Comparison of ENCODE assay signal across 2 cellular contexts in the genomic region with DNA sequence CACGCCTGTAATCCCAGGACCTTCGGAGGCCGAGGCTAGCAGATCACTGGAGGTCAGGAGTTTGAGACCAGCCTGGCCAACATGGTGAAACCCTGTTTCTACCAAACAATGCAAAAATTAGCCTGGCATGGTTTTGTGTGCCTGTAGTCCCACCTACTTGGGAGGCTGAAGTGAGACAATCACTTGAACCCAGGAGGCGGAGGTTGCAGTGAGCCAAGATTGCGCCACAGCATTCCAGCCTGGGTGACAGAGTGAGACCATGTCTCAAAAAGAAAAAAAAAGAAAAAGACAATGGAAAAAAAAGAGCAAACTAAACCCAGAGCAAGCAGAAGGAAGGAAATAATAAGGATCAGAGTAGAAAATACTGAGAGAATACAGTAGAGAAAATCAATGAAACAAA.
TF ChIP-seq lines count a peak whose summit lies in the region.

No MANE protein-coding gene starts in this region.

TF ChIP-seq in IMR-90, 13 proteins besides CTCF, POLR2A, EP300 and RAD21:
- TF ChIP-seq CEBPB (IDR thresholded peaks at IDR 0.05; ENCODE audit: low read depth, low read length): peak; percentile 47; the same call in 1 of the 2 replicates
- TF ChIP-seq MXI1 (IDR thresholded peaks at IDR 0.05; ENCODE audit: borderline replicate concordance, low read depth, low read length): no peak

TF ChIP-seq in H1, 55 proteins besides CTCF, POLR2A, EP300 and RAD21:
- TF ChIP-seq CEBPB (IDR thresholded peaks at IDR 0.05; ENCODE audit: low read depth, low read length) (peak; percentile 79), KDM4A (IDR thresholded peaks at IDR 0.05; ENCODE audit: low read depth, low read length, severe bottlenecking) (no peak), GABPA (IDR thresholded peaks at IDR 0.05; ENCODE audit: borderline replicate concordance, insufficient read depth, low read length) (no peak), TBP (IDR thresholded peaks at IDR 0.05; ENCODE audit: low read depth, low read length) (no peak)
TF ChIP-seq in H1: peak in this region for 1.
